In genomic region chr11:64792482-64792881, GRCh38 we compare ENCODE assay signal across 15 cellular contexts. TPM values are rescaled to one million over a fixed set of nuclear protein-coding genes. Genes with fewer than 3 reads are reported as not detected.
DNase-seq lines count a peak whose midpoint lies in the region; ATAC-seq, FAIRE-seq and TF ChIP-seq lines count a peak whose summit lies in the region.
"Had no signal": no experiment of that assay in that cellular context is flagged by ENCODE, and none has a peak within 500 bp of the region (broad histone marks: within the 10 kb centered on the region; RNA-seq: fewer than 3 reads in every experiment).

No MANE protein-coding gene starts in this region.

- no peaks in the 10 kb centered on the region for H3K9me3 Mint-ChIP-seq in activated naive CD4-positive, alpha-beta T cell treated with anti-CD3 and anti-CD28 coated beads for 36 hours
- no peaks in the 10 kb centered on the region for H3K9me3 Mint-ChIP-seq in stimulated activated effector memory CD8-positive, alpha-beta T cell treated with anti-CD3 and anti-CD28 coated beads, Interleukin-12 subunit alpha, Interleukin-12 subunit beta, amount 100 ng/mL, for 72 hours

- no peak for TF ChIP-seq CTCF in kidney (IDR thresholded peaks at IDR 0.05; ENCODE audit: borderline replicate concordance, extremely low read depth, insufficient read depth)

- no peaks in the 10 kb centered on the region for H3K27me3 ChIP-seq in H7 (ENCODE audit: control insufficient read depth, insufficient read depth, low read length)
- H3K27me3 ChIP-seq: MG63, Peyer's patch had no signal

- no peak for DNase-seq in activated naive CD4-positive, alpha-beta T cell treated with anti-CD3 and anti-CD28 coated beads for 36 hours
- no peak for DNase-seq in activated naive CD4-positive, alpha-beta T cell treated with Interleukin-2 at 50 U/mL for 16 hours
- DNase-seq in H7 (peak; percentile 20), kidney (peak; percentile 38), NCI-H526 treated with DMSO at 0.1 percent for 48 hours (lab: John Stamatoyannopoulos, UW) (no peak)
- no peak for DNase-seq in stimulated activated effector memory CD8-positive, alpha-beta T cell treated with anti-CD3 and anti-CD28 coated beads, Interleukin-12 subunit alpha, Interleukin-12 subunit beta, amount 100 ng/mL, for 72 hours (ENCODE audit: low spot score in 2 of 2)
- DNase-seq: DMS53, MG63, NCI-H1092 treated with DMSO at 0.1 percent for 48 hours, NCI-H187, NCI-H774, Peyer's patch had no signal

- H3K4me3 ChIP-seq in H7 (ENCODE audit: insufficient read depth, low read depth, low read length) (no peak overlapping the region), kidney (ENCODE audit: low read length in 2 of 2) (no peak overlapping the region)
- H3K4me3 ChIP-seq: A549, MG63, Peyer's patch had no signal

- H3K27ac Mint-ChIP-seq in activated naive CD4-positive, alpha-beta T cell treated with anti-CD3 and anti-CD28 coated beads for 36 hours, result peak overlapping the region; percentile 21
- peak overlapping the region; percentile 17 for H3K27ac Mint-ChIP-seq in stimulated activated effector memory CD8-positive, alpha-beta T cell treated with anti-CD3 and anti-CD28 coated beads, Interleukin-12 subunit alpha, Interleukin-12 subunit beta, amount 100 ng/mL, for 72 hours

- no peak for FAIRE-seq in kidney (lab: Jason Lieb, UNC)
- FAIRE-seq: A549 had no signal

- peaks cover 11% of the 10 kb centered on the region for H3K36me3 Mint-ChIP-seq in activated naive CD4-positive, alpha-beta T cell treated with anti-CD3 and anti-CD28 coated beads for 36 hours (ENCODE audit: low read depth)
- peaks cover 53% of the 10 kb centered on the region for H3K36me3 Mint-ChIP-seq in stimulated activated effector memory CD8-positive, alpha-beta T cell treated with anti-CD3 and anti-CD28 coated beads, Interleukin-12 subunit alpha, Interleukin-12 subunit beta, amount 100 ng/mL, for 72 hours

- peaks cover 27% of the 10 kb centered on the region for H3K4me1 Mint-ChIP-seq in activated naive CD4-positive, alpha-beta T cell treated with anti-CD3 and anti-CD28 coated beads for 36 hours (ENCODE audit: low read depth)
- peaks cover 25% of the 10 kb centered on the region for H3K4me1 Mint-ChIP-seq in stimulated activated effector memory CD8-positive, alpha-beta T cell treated with anti-CD3 and anti-CD28 coated beads, Interleukin-12 subunit alpha, Interleukin-12 subunit beta, amount 100 ng/mL, for 72 hours

- CTCF ChIA-PET in activated naive CD4-positive, alpha-beta T cell treated with anti-CD3 and anti-CD28 coated beads for 36 hours (lab: Charles Lee), result no interaction called here

- H3K9me3 ChIP-seq in kidney (ENCODE audit: control insufficient read depth in 1 of 2, low read length in 2 of 2), result no peaks in the 10 kb centered on the region
- H3K9me3 ChIP-seq: A549, MG63, Peyer's patch had no signal

- no peak overlapping the region for H3K4me3 Mint-ChIP-seq in activated naive CD4-positive, alpha-beta T cell treated with anti-CD3 and anti-CD28 coated beads for 36 hours
- H3K4me3 Mint-ChIP-seq in stimulated activated effector memory CD8-positive, alpha-beta T cell treated with anti-CD3 and anti-CD28 coated beads, Interleukin-12 subunit alpha, Interleukin-12 subunit beta, amount 100 ng/mL, for 72 hours, result no peak overlapping the region

- H3K36me3 ChIP-seq in H7 (replicated peaks; ENCODE audit: control insufficient read depth, insufficient read depth, low read length) (no peaks in the 10 kb centered on the region; the same call in none of the 2 replicates), kidney (ENCODE audit: control insufficient read depth in 1 of 2, insufficient read depth in 2 of 2, low read length in 2 of 2) (peaks cover 0 to 2% of the 10 kb centered on the region in 2 donors)
- H3K36me3 ChIP-seq: MG63 had no signal

- no peak overlapping the region for H3K9ac ChIP-seq in kidney (ENCODE audit: low read length in 2 of 2)

- no peak overlapping the region for H3K27ac ChIP-seq in kidney (ENCODE audit: low read depth in 2 of 2, low read length in 2 of 2)
- H3K27ac ChIP-seq: A549, Peyer's patch had no signal

- ATAC-seq in stimulated activated effector memory CD8-positive, alpha-beta T cell treated with anti-CD3 and anti-CD28 coated beads, Interleukin-12 subunit alpha, Interleukin-12 subunit beta, amount 100 ng/mL, for 72 hours, result no peak
- no peak for ATAC-seq in HG03521 (IDR thresholded peaks at IDR 0.05; ENCODE audit: unreplicated experiment)
- ATAC-seq: A549 had no signal

- intact Hi-C loops in activated naive CD4-positive, alpha-beta T cell treated with anti-CD3 and anti-CD28 coated beads for 36 hours (cut with micrococcal nuclease), result no loop called here
- intact Hi-C loops in kidney (cut with DNase I), result no loop called here

- H3K27me3 Mint-ChIP-seq in activated naive CD4-positive, alpha-beta T cell treated with anti-CD3 and anti-CD28 coated beads for 36 hours (ENCODE audit: low read depth), result no peaks in the 10 kb centered on the region

- H3K4me1 ChIP-seq in kidney (ENCODE audit: control insufficient read depth in 1 of 2, insufficient read depth in 1 of 2, low read depth in 1 of 2, low read length in 2 of 2), result no peaks in the 10 kb centered on the region
- H3K4me1 ChIP-seq: A549 had no signal

RNA-seq across cellular contexts. Expression of gene MAP4K2, which starts 10.5 kb away (rescaled TPM):
- total RNA-seq in activated naive CD4-positive, alpha-beta T cell treated with anti-CD3 and anti-CD28 coated beads for 36 hours, result 10 to 100 TPM; 69.5 to 73.9 TPM
- total RNA-seq in H7 (2014; rRNA removed; shearing (Covaris generic)), result 24.5 and 29.7 TPM in 2 replicates
- total RNA-seq in kidney, result 12.5 TPM
- 15.4 TPM for polyA plus RNA-seq in kidney (ENCODE audit: insufficient read depth, low read depth, low replicate concordance)

RNA-seq across cellular contexts. Expression of gene SF1, which starts 14.1 kb away (rescaled TPM):
- total RNA-seq in activated naive CD4-positive, alpha-beta T cell treated with anti-CD3 and anti-CD28 coated beads for 36 hours, result 100 to 1,000 TPM; 303 to 320 TPM
- total RNA-seq in H7 (2014; rRNA removed; shearing (Covaris generic)), result 66.5 and 80.0 TPM in 2 replicates
- 320 TPM for total RNA-seq in kidney
- polyA plus RNA-seq in kidney (ENCODE audit: insufficient read depth, low read depth, low replicate concordance), result 87.5 TPM

RNA-seq across cellular contexts. Expression of gene MEN1, which starts 17.9 kb away (rescaled TPM):
- total RNA-seq in activated naive CD4-positive, alpha-beta T cell treated with anti-CD3 and anti-CD28 coated beads for 36 hours, result 10 to 100 TPM; 23.9 TPM
- 31.7 and 40.0 TPM in 2 replicates for total RNA-seq in H7 (2014; rRNA removed; shearing (Covaris generic))
- 20.9 TPM for total RNA-seq in kidney
- 24.0 TPM for polyA plus RNA-seq in kidney (ENCODE audit: insufficient read depth, low read depth, low replicate concordance)

RNA-seq across cellular contexts. Expression of gene PYGM, which starts 32.7 kb away (rescaled TPM):
- under 1 TPM; 0.64 to 0.89 TPM for total RNA-seq in activated naive CD4-positive, alpha-beta T cell treated with anti-CD3 and anti-CD28 coated beads for 36 hours
- total RNA-seq in H7 (2014; rRNA removed; shearing (Covaris generic)), result 2.9 and 6.4 TPM in 2 replicates
- 8.6 TPM for total RNA-seq in kidney
- polyA plus RNA-seq in kidney (ENCODE audit: insufficient read depth, low read depth, low replicate concordance), result 2.5 TPM

RNA-seq across cellular contexts. Expression of gene RASGRP2, which starts 48.5 kb away (rescaled TPM):
- total RNA-seq in activated naive CD4-positive, alpha-beta T cell treated with anti-CD3 and anti-CD28 coated beads for 36 hours, result 1 to 10 TPM; 5.2 to 5.6 TPM
- total RNA-seq in H7 (2014; rRNA removed; shearing (Covaris generic)), result 9.2 and 12.3 TPM in 2 replicates
- total RNA-seq in kidney, result 42.6 TPM
- polyA plus RNA-seq in kidney (ENCODE audit: insufficient read depth, low read depth, low replicate concordance), result 14.1 TPM
- total RNA-seq: H4 had no signal

Comparison
In these comparisons a context has a peak if more than half of its experiments do, and no peak if none do; other contexts are left out.
1. DNase-seq: peak in H7 (single experiment) and kidney (single experiment); none in activated naive CD4-positive, alpha-beta T cell treated with anti-CD3 and anti-CD28 coated beads for 36 hours (single experiment), activated naive CD4-positive, alpha-beta T cell treated with Interleukin-2 at 50 U/mL for 16 hours (single experiment), stimulated activated effector memory CD8-positive, alpha-beta T cell treated with anti-CD3 and anti-CD28 coated beads, Interleukin-12 subunit alpha, Interleukin-12 subunit beta, amount 100 ng/mL, for 72 hours (0 of 2) and NCI-H526 treated with DMSO at 0.1 percent for 48 hours (single experiment).